Comparison of ENCODE assay signal across 20 cellular contexts in the genomic region with DNA sequence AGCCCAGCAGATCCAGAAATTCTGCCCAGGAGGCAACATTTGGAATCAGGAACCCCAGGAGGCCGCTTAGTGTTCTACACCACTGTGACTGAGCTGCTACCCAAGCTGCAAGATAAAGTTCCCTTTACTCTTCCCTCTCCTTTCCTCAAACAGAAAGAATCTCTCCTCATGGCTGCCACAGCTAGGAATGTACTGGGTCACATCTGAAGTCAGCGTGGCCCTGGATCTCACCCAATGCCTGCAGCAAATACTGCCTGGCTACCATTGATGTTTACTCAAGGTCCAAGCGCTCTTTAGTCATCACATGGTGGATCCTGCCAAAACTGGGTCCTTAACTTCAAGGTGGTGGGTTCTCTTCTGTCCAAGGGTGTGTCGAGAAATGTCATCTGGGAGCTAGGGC.
"Had no signal": no experiment of that assay in that cellular context is flagged by ENCODE, and none has a peak within 500 bp of the region (broad histone marks: within the 10 kb centered on the region; RNA-seq: fewer than 3 reads in every experiment).

No MANE protein-coding gene starts in this region.

- DNase-seq: dermis blood vessel endothelial cell; dorsolateral prefrontal cortex; effector CD4-positive, alpha-beta T cell; effector memory CD4-positive, alpha-beta T cell; foreskin keratinocyte; glutamatergic neuron; head of caudate nucleus; heart right ventricle; hippocampal formation; left cardiac atrium; left lung; left ventricle myocardium superior; lower lobe of right lung; mucosa of descending colon; naive B cell had no signal

- H3K4me1 ChIP-seq: esophagus muscularis mucosa, foreskin keratinocyte, gastroesophageal sphincter, heart right ventricle, left lung, lower lobe of right lung had no signal

- H3K27ac ChIP-seq: coronary artery, dorsolateral prefrontal cortex, esophagus muscularis mucosa, foreskin keratinocyte, gastroesophageal sphincter, heart right ventricle, left lung, lower lobe of right lung had no signal

- H3K27ac Mint-ChIP-seq: memory B cell, mesothelial cell of epicardium, naive B cell had no signal

- H3K36me3 Mint-ChIP-seq: memory B cell, naive B cell had no signal

- H3K4me3 Mint-ChIP-seq: memory B cell, mesothelial cell of epicardium, naive B cell had no signal

- H3K4me1 Mint-ChIP-seq: memory B cell, naive B cell had no signal

- H3K27me3 ChIP-seq: dorsolateral prefrontal cortex, esophagus muscularis mucosa, foreskin keratinocyte, gastroesophageal sphincter, heart right ventricle, left lung had no signal

- H3K9me3 ChIP-seq: esophagus muscularis mucosa, gastroesophageal sphincter, lower lobe of right lung, mucosa of descending colon had no signal

- H3K27me3 Mint-ChIP-seq: memory B cell, naive B cell had no signal

- ATAC-seq: foreskin keratinocyte, gastroesophageal sphincter, heart right ventricle, left cardiac atrium, left lung, left ventricle myocardium superior, mucosa of descending colon had no signal
